In the genomic region with DNA sequence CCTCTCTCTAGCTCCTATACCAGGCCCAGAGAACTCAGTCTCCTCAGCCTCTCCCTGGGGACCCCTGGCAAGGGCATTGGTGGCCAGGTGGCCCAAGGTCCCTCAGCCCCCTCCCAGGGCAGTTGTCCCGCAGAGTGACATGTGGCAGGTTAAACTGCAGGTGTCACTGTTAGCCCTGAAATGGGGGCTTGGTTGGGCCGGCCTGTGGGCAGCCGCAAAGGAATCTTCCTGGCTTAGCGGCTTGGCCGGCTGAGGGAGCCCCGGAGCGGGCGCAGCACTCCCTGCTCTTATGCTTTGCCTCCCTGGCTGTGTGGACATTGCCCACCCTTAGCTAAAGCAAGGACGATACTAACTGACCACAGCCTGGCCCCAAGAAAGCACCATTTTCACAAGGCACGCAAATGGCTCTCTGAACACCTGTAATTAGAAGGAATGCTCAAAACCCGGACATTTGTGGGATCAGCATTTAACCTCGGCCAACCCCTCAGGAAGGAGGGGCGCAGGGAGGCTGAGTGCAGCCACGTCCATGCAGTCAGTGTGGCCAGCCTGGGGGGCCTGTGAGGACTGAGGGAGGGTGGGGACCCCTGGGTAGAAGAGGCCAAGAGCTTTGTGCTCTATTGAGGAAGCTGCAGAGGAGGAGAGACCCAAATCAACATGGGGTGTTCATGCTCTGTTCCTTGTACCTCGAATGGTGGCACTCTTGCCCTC, we compare ENCODE assay signal across 8 cellular contexts.
A peak's percentile ranks its signal among the peaks of the same experiment; 100 is the strongest.
DNase-seq lines count a peak whose midpoint lies in the region; ATAC-seq and TF ChIP-seq lines count a peak whose summit lies in the region.

No MANE protein-coding gene starts in this region.

- TF ChIP-seq CTCF in DOHH2 (IDR thresholded peaks at IDR 0.05; ENCODE audit: low read depth, low read length, poor library complexity, severe bottlenecking) (peak; percentile 85), IMR-90 (conservative IDR thresholded peaks at IDR 0.05; ENCODE audit: low read depth, low read length) (no peak; the same call in 1 of the 2 replicates), endodermal cell (conservative IDR thresholded peaks at IDR 0.05) (peak; percentile 96), neural progenitor cell (IDR thresholded peaks at IDR 0.05) (peak; percentile 88)

- peak overlapping the region; percentile 49 for H3K4me2 ChIP-seq in DOHH2 (ENCODE audit: low read length)
- no peak overlapping the region for H3K4me2 ChIP-seq in IMR-90 (ENCODE audit: low read depth, low read length)
- H3K4me2 ChIP-seq in neural progenitor cell, result no peak overlapping the region

- H4K8ac ChIP-seq in IMR-90 (ENCODE audit: low read depth in 2 of 2, low read length in 2 of 2), result no peak overlapping the region

- H3K9me2 ChIP-seq in DOHH2 (replicated peaks; ENCODE audit: control insufficient read depth, low read length), result no peaks in the 10 kb centered on the region

- in situ Hi-C loops in IMR-90 (cut with MboI; ENCODE audit: low sequenced_read_pairs), result loop anchor here (10.0 kb wide), 1 partner anchor 160 kb away; no protein-coding TSS in a partner anchor
- in situ Hi-C loops in SK-MEL-5 (cut with HindIII; ENCODE audit: low pct_unique_long_range_greater_than_20kb, low sequenced_read_pairs), result no loop called here

- H3K4me3 ChIP-seq in DOHH2 (ENCODE audit: low read length) (no peak overlapping the region), IMR-90 (ENCODE audit: insufficient read depth, low read depth, low read length) (no peak overlapping the region), endodermal cell (ENCODE audit: low read length) (no peak overlapping the region), neural progenitor cell (no peak overlapping the region)

- H2AFZ ChIP-seq in IMR-90 (replicated peaks; ENCODE audit: low read length, poor library complexity) (no peak overlapping the region), neural progenitor cell (replicated peaks) (peak overlapping the region; percentile 57)

- H3K4me1 Mint-ChIP-seq in endodermal cell, result peaks cover 3% of the 10 kb centered on the region
- peaks cover 44% of the 10 kb centered on the region for H3K4me1 Mint-ChIP-seq in neural progenitor cell

- no peak overlapping the region for H3K4me3 Mint-ChIP-seq in endodermal cell
- no peak overlapping the region for H3K4me3 Mint-ChIP-seq in neural progenitor cell

- no peak overlapping the region for H2AK5ac ChIP-seq in IMR-90 (ENCODE audit: low read depth, low read length)

- TF ChIP-seq RAD21 in IMR-90 (IDR thresholded peaks at IDR 0.05; ENCODE audit: low read length), result peak; percentile 41

- H3K23ac ChIP-seq in IMR-90 (ENCODE audit: low read depth, low read length), result no peak overlapping the region

- H2AK9ac ChIP-seq in IMR-90 (replicated peaks; ENCODE audit: low read depth, low read length, poor library complexity), result no peak overlapping the region

- no peaks in the 10 kb centered on the region for H3F3A ChIP-seq in DOHH2 (ENCODE audit: control insufficient read depth, insufficient read depth)
- H3F3A ChIP-seq in neural progenitor cell (ENCODE audit: low read depth), result no peaks in the 10 kb centered on the region

- CTCF ChIA-PET in IMR-90 (lab: Yijun Ruan, JAX), result no interaction called here

- BruUV-seq in IMR-90 (replicated peaks; lab: Mats Ljungman, UMichigan), result no TSS peak

- 10% methylated on average over 2 of the region's 15 CpGs; no CpG with 5 or more reads in 1 of the 2 experiments for WGBS in IMR-90 (ENCODE audit: extremely low coverage in 2 of 2, insufficient read length in 1 of 2), 2 experiments
- 32 to 66% methylated on average over 6 to 15 of the region's 15 CpGs for WGBS in endodermal cell (ENCODE audit: insufficient coverage in 1 of 2, insufficient read length in 1 of 2), 2 experiments

- H3K27me3 ChIP-seq in DOHH2 (ENCODE audit: control insufficient read depth, low read length) (peaks cover 42% of the 10 kb centered on the region), IMR-90 (ENCODE audit: control insufficient read depth, insufficient read depth, low read length) (peaks cover 58% of the 10 kb centered on the region), endodermal cell (ENCODE audit: control insufficient read depth, insufficient read depth, low read length, poor library complexity, severe bottlenecking) (peaks cover 11% of the 10 kb centered on the region), neural progenitor cell (no peaks in the 10 kb centered on the region)

- no peak overlapping the region for H3K14ac ChIP-seq in IMR-90 (replicated peaks; ENCODE audit: low read depth, low read length)

- no peaks in the 10 kb centered on the region for H3K36me3 Mint-ChIP-seq in endodermal cell (ENCODE audit: low read depth)
- H3K36me3 Mint-ChIP-seq in neural progenitor cell, result no peaks in the 10 kb centered on the region

- peaks cover 36% of the 10 kb centered on the region for H3K4me1 ChIP-seq in DOHH2 (ENCODE audit: control insufficient read depth, low read length)
- H3K4me1 ChIP-seq in IMR-90 (ENCODE audit: control insufficient read depth, insufficient read depth, low read length), result no peaks in the 10 kb centered on the region
- no peaks in the 10 kb centered on the region for H3K4me1 ChIP-seq in endodermal cell (ENCODE audit: control insufficient read depth, insufficient read depth, low read length)
- H3K4me1 ChIP-seq in neural progenitor cell, result no peaks in the 10 kb centered on the region

- no peak overlapping the region for H3K27ac Mint-ChIP-seq in endodermal cell
- H3K27ac Mint-ChIP-seq in neural progenitor cell, result peak overlapping the region; percentile 42

- no peak overlapping the region for H3K4ac ChIP-seq in IMR-90 (ENCODE audit: low read depth, low read length)

- no peak overlapping the region for H2BK5ac ChIP-seq in IMR-90 (ENCODE audit: low read depth, low read length, poor library complexity, severe bottlenecking)

- no peak overlapping the region for H2BK120ac ChIP-seq in IMR-90 (ENCODE audit: low read depth, low read length)

- H3K18ac ChIP-seq in IMR-90 (ENCODE audit: low read depth, low read length), result no peak overlapping the region

- H3K9me1 ChIP-seq in IMR-90 (ENCODE audit: insufficient read depth, low read length), result peaks cover 2% of the 10 kb centered on the region; the same call in 1 of the 2 replicates

- dilution Hi-C loops in IMR-90 (cut with HindIII; ENCODE audit: low sequenced_read_pairs, unreplicated experiment), result no loop called here

- H4K20me1 ChIP-seq in DOHH2 (ENCODE audit: control insufficient read depth, insufficient read depth, low read depth, low read length) (0 out of 2 replicates have a peak, but pooled peaks cover 3% of the 10 kb centered on the region), IMR-90 (ENCODE audit: insufficient read depth, low read length) (no peaks in the 10 kb centered on the region), neural progenitor cell (ENCODE audit: low read depth) (no peaks in the 10 kb centered on the region)

- H3K36me3 ChIP-seq in DOHH2 (ENCODE audit: control insufficient read depth, low read length), result no peaks in the 10 kb centered on the region
- H3K36me3 ChIP-seq in IMR-90 (ENCODE audit: control insufficient read depth, insufficient read depth, low read length), result no peaks in the 10 kb centered on the region
- H3K36me3 ChIP-seq in endodermal cell (ENCODE audit: control insufficient read depth, insufficient read depth, low read length), result no peaks in the 10 kb centered on the region
- H3K36me3 ChIP-seq in neural progenitor cell, result no peaks in the 10 kb centered on the region

- ATAC-seq in GM19467 (IDR thresholded peaks at IDR 0.05; ENCODE audit: unreplicated experiment) (peak; percentile 74), IMR-90 (ENCODE audit: low read depth) (peak; percentile 51), GM21786 (IDR thresholded peaks at IDR 0.05; ENCODE audit: unreplicated experiment) (no peak)

- H2BK20ac ChIP-seq in IMR-90 (ENCODE audit: low read depth, low read length), result no peak overlapping the region

- H4K5ac ChIP-seq in IMR-90 (ENCODE audit: low read depth, low read length), result no peak overlapping the region

- H3K9me3 Mint-ChIP-seq in endodermal cell (no peaks in the 10 kb centered on the region), neural progenitor cell (no peaks in the 10 kb centered on the region)

- no peaks in the 10 kb centered on the region for H3K79me1 ChIP-seq in IMR-90 (ENCODE audit: low read depth in 1 of 2, low read length in 2 of 2)

- DNase-seq in IMR-90 (no peak), SK-MEL-5 (ENCODE audit: low read depth, low spot score) (peak; percentile 77), endodermal cell (peak; percentile 93), neural progenitor cell (ENCODE audit: low spot score) (peak; percentile 93), activated gamma-delta T cell treated with Interleukin-2 at 50 U/mL for 16 hours (no peak)

- intact Hi-C loops in IMR-90 (cut with micrococcal nuclease), result no loop called here

- POLR2A ChIA-PET in IMR-90 (lab: Charles Lee; ENCODE audit: unreplicated experiment), result no interaction called here

- no peak overlapping the region for H4K91ac ChIP-seq in IMR-90 (ENCODE audit: insufficient read depth, low read depth, low read length)

- H3K27ac ChIP-seq in DOHH2 (ENCODE audit: low read depth, low read length), result no peak overlapping the region
- no peak overlapping the region for H3K27ac ChIP-seq in IMR-90 (ENCODE audit: insufficient read depth, low read length)
- H3K27ac ChIP-seq in endodermal cell (ENCODE audit: low read depth, low read length), result no peak overlapping the region
- no peak overlapping the region for H3K27ac ChIP-seq in neural progenitor cell

- H3K79me2 ChIP-seq in DOHH2 (ENCODE audit: control insufficient read depth, low read length), result no peaks in the 10 kb centered on the region
- H3K79me2 ChIP-seq in neural progenitor cell (ENCODE audit: low read depth), result no peaks in the 10 kb centered on the region

- H3K9me3 ChIP-seq in DOHH2 (ENCODE audit: control insufficient read depth, insufficient read depth, low read length) (no peaks in the 10 kb centered on the region), IMR-90 (ENCODE audit: control insufficient read depth, insufficient read depth, low read length) (no peaks in the 10 kb centered on the region; the same call in none of the 2 replicates), endodermal cell (ENCODE audit: control insufficient read depth, low read length) (no peaks in the 10 kb centered on the region), neural progenitor cell (ENCODE audit: low read depth) (no peaks in the 10 kb centered on the region)

- no peak overlapping the region for H3K9ac ChIP-seq in IMR-90 (ENCODE audit: low read depth, low read length)
- H3K9ac ChIP-seq in endodermal cell (ENCODE audit: extremely low read depth, low read length, poor library complexity, severe bottlenecking), result no peak overlapping the region
- H3K9ac ChIP-seq in neural progenitor cell, result no peak overlapping the region

- H2BK15ac ChIP-seq in IMR-90 (ENCODE audit: low read depth, low read length), result no peak overlapping the region

- peaks cover 7% of the 10 kb centered on the region for H3K27me3 Mint-ChIP-seq in endodermal cell (ENCODE audit: insufficient read depth)
- peaks cover 12% of the 10 kb centered on the region for H3K27me3 Mint-ChIP-seq in neural progenitor cell (ENCODE audit: insufficient read depth, low read depth)

- H3K56ac ChIP-seq in IMR-90 (ENCODE audit: extremely low read depth, insufficient read depth, low read length), result no peak overlapping the region

- TF ChIP-seq POLR2A in IMR-90 (IDR thresholded peaks at IDR 0.05; ENCODE audit: low read depth, low read length), result no peak

TF ChIP-seq in IMR-90, 13 proteins besides CTCF, POLR2A, EP300 and RAD21:
- TF ChIP-seq RCOR1 (IDR thresholded peaks at IDR 0.05; ENCODE audit: insufficient replicate concordance, low read length) (no peak), SMC3 (IDR thresholded peaks at IDR 0.05; ENCODE audit: low read depth, low read length) (0 out of 2 replicates have a peak, but pooled peaks have one; percentile 21)
TF ChIP-seq in IMR-90: peak in this region for 1.

Comparison
In these comparisons a context has a peak if more than half of its experiments do, and no peak if none do; other contexts are left out.
1. DNase-seq: peak in SK-MEL-5 (single experiment), endodermal cell (single experiment) and neural progenitor cell (single experiment); none in IMR-90 (single experiment) and activated gamma-delta T cell treated with Interleukin-2 at 50 U/mL for 16 hours (single experiment).